In genomic region chr4:14387647-14388046, GRCh38 we compare ENCODE assay signal across 17 cellular contexts.
A peak's percentile ranks its signal among the peaks of the same experiment; 100 is the strongest.
DNase-seq lines count a peak whose midpoint lies in the region; ATAC-seq, FAIRE-seq and TF ChIP-seq lines count a peak whose summit lies in the region.
"Had no signal": no experiment of that assay in that cellular context is flagged by ENCODE, and none has a peak within 500 bp of the region (broad histone marks: within the 10 kb centered on the region; RNA-seq: fewer than 3 reads in every experiment).

No MANE protein-coding gene starts in this region.

- H4K8ac ChIP-seq in mesendoderm (ENCODE audit: low read depth, low read length): no peak overlapping the region

- no peak for ATAC-seq in left cardiac atrium
- ATAC-seq in pancreas: peak; percentile 50 to 88 (median 70)
- no peak for ATAC-seq in naive thymus-derived CD8-positive, alpha-beta T cell
- no peak for ATAC-seq in effector memory CD8-positive, alpha-beta T cell (replicated peaks)
- ATAC-seq: CD8-positive, alpha-beta T cell had no signal

- no peaks in the 10 kb centered on the region for H3K79me1 ChIP-seq in mesendoderm (ENCODE audit: low read length)

- no peak overlapping the region for H3K4me2 ChIP-seq in mesendoderm (ENCODE audit: low read length)
- H3K4me2 ChIP-seq: BLaER1 had no signal

- H3K4me3 ChIP-seq in cardiac muscle cell: no peak overlapping the region
- no peak overlapping the region for H3K4me3 ChIP-seq in colonic mucosa
- H3K4me3 ChIP-seq in pancreas: no peak overlapping the region
- no peak overlapping the region for H3K4me3 ChIP-seq in mesendoderm (ENCODE audit: low read length)
- H3K4me3 ChIP-seq: BLaER1, HAP-1 had no signal

- H3K9me3 ChIP-seq in cardiac muscle cell (ENCODE audit: low read depth): no peaks in the 10 kb centered on the region
- no peaks in the 10 kb centered on the region for H3K9me3 ChIP-seq in colonic mucosa
- no peaks in the 10 kb centered on the region for H3K9me3 ChIP-seq in pancreas
- H3K9me3 ChIP-seq: BLaER1, HAP-1 had no signal

- H3K36me3 Mint-ChIP-seq in naive thymus-derived CD8-positive, alpha-beta T cell: no peaks in the 10 kb centered on the region
- H3K36me3 Mint-ChIP-seq in effector memory CD8-positive, alpha-beta T cell (ENCODE audit: insufficient read depth): peaks cover 2% of the 10 kb centered on the region
- H3K36me3 Mint-ChIP-seq: CD8-positive, alpha-beta T cell had no signal

- 16 to 20% methylated on average over 2 of the region's 2 CpGs for WGBS in pancreas, 2 donors
- no CpG with 5 or more reads among the region's 2 CpGs for WGBS in mesendoderm (ENCODE audit: extremely low coverage, insufficient coverage, low lambda C conversion rate)

- no peak overlapping the region for H3K18ac ChIP-seq in mesendoderm (ENCODE audit: low read length)

- peaks cover 0 to 20% (median 9%) of the 10 kb centered on the region in 5 donors for H3K27me3 Mint-ChIP-seq in naive thymus-derived CD8-positive, alpha-beta T cell
- no peaks in the 10 kb centered on the region for H3K27me3 Mint-ChIP-seq in effector memory CD8-positive, alpha-beta T cell

- no peak overlapping the region for H2BK5ac ChIP-seq in mesendoderm (ENCODE audit: low read length)

- peaks cover 22% of the 10 kb centered on the region for H3K4me1 ChIP-seq in cardiac muscle cell (ENCODE audit: low read depth)
- no peaks in the 10 kb centered on the region for H3K4me1 ChIP-seq in colonic mucosa
- H3K4me1 ChIP-seq in pancreas: peaks cover 0 to 9% (median 6%) of the 10 kb centered on the region in 3 donors
- H3K4me1 ChIP-seq in mesendoderm (ENCODE audit: control insufficient read depth, low read depth, low read length): no peaks in the 10 kb centered on the region
- H3K4me1 ChIP-seq: BLaER1, HAP-1 had no signal

- TF ChIP-seq CTCF in cardiac muscle cell (IDR thresholded peaks at IDR 0.05; ENCODE audit: low read depth, low read length) (no peak), colonic mucosa (IDR thresholded peaks at IDR 0.05) (no peak), pancreas (IDR thresholded peaks at IDR 0.05) (no peak)

- H3K27me3 ChIP-seq in cardiac muscle cell: no peaks in the 10 kb centered on the region
- no peaks in the 10 kb centered on the region for H3K27me3 ChIP-seq in colonic mucosa
- no peaks in the 10 kb centered on the region for H3K27me3 ChIP-seq in pancreas
- no peaks in the 10 kb centered on the region for H3K27me3 ChIP-seq in mesendoderm (ENCODE audit: insufficient read depth, low read length, poor library complexity)
- H3K27me3 ChIP-seq: BLaER1 had no signal

- H3K79me2 ChIP-seq in mesendoderm (ENCODE audit: control insufficient read depth, insufficient read depth, low read length): no peaks in the 10 kb centered on the region

- H3K36me3 ChIP-seq in cardiac muscle cell (no peaks in the 10 kb centered on the region), colonic mucosa (no peaks in the 10 kb centered on the region), pancreas (no peaks in the 10 kb centered on the region), mesendoderm (ENCODE audit: control insufficient read depth, insufficient read depth, low read length) (no peaks in the 10 kb centered on the region)
- H3K36me3 ChIP-seq: BLaER1, HAP-1 had no signal

- no peak overlapping the region for H3K56ac ChIP-seq in mesendoderm (ENCODE audit: low read length)

- H3K27ac ChIP-seq in cardiac muscle cell (peak overlapping the region; percentile 52), colonic mucosa (no peak overlapping the region), pancreas (no peak overlapping the region), mesendoderm (ENCODE audit: low read depth, low read length) (no peak overlapping the region)
- H3K27ac ChIP-seq: BLaER1, HL-60 had no signal

- H3K23ac ChIP-seq in mesendoderm (ENCODE audit: low read length): no peak overlapping the region

- peaks cover 0 to 3% (median 0%) of the 10 kb centered on the region in 9 donors for H3K9me3 Mint-ChIP-seq in naive thymus-derived CD8-positive, alpha-beta T cell
- no peaks in the 10 kb centered on the region for H3K9me3 Mint-ChIP-seq in effector memory CD8-positive, alpha-beta T cell
- H3K9me3 Mint-ChIP-seq: CD8-positive, alpha-beta T cell had no signal

- no peak overlapping the region for H2BK15ac ChIP-seq in mesendoderm (replicated peaks; ENCODE audit: low read depth)

- H2AK5ac ChIP-seq in mesendoderm (ENCODE audit: low read length): no peak overlapping the region

- H3K4me3 Mint-ChIP-seq in naive thymus-derived CD8-positive, alpha-beta T cell: no peak overlapping the region
- no peak overlapping the region for H3K4me3 Mint-ChIP-seq in effector memory CD8-positive, alpha-beta T cell
- H3K4me3 Mint-ChIP-seq: CD8-positive, alpha-beta T cell had no signal

- POLR2A ChIA-PET in naive thymus-derived CD8-positive, alpha-beta T cell (lab: Charles Lee): no interaction called here

- DNase-seq in cardiac muscle cell (ENCODE audit: low read depth in 1 of 2, low spot score in 1 of 2) (peak in 1 of 2 donors; percentile 37), left cardiac atrium (no peak), colonic mucosa (peak; percentile 19), pancreas (no peak), mesendoderm (no peak)
- DNase-seq in naive thymus-derived CD8-positive, alpha-beta T cell: no peak
- DNase-seq in effector memory CD8-positive, alpha-beta T cell: no peak
- DNase-seq: 8988T; Calu3; CD8-positive, alpha-beta T cell had no signal

- H3K9ac ChIP-seq in colonic mucosa (ENCODE audit: low read depth in 2 of 2, low read length in 2 of 2) (no peak overlapping the region), mesendoderm (ENCODE audit: low read length) (no peak overlapping the region)
- H3K9ac ChIP-seq: BLaER1 had no signal

- H2BK120ac ChIP-seq in mesendoderm (ENCODE audit: low read depth, low read length): no peak overlapping the region

- no peak for FAIRE-seq in pancreas (lab: Jason Lieb, UNC)
- FAIRE-seq: G401.6, GM12891, GM19239, H1 had no signal

- no peak overlapping the region for H3K27ac Mint-ChIP-seq in naive thymus-derived CD8-positive, alpha-beta T cell
- no peak overlapping the region for H3K27ac Mint-ChIP-seq in effector memory CD8-positive, alpha-beta T cell
- H3K27ac Mint-ChIP-seq: CD8-positive, alpha-beta T cell had no signal

- peaks cover 0 to 1% (median 0%) of the 10 kb centered on the region in 4 donors for H3K4me1 Mint-ChIP-seq in naive thymus-derived CD8-positive, alpha-beta T cell
- no peaks in the 10 kb centered on the region for H3K4me1 Mint-ChIP-seq in effector memory CD8-positive, alpha-beta T cell (ENCODE audit: low read depth in 2 of 2)

- no peak overlapping the region for H4K5ac ChIP-seq in mesendoderm (ENCODE audit: low read length)

- no peak overlapping the region for H3K4ac ChIP-seq in mesendoderm (ENCODE audit: low read depth, low read length)

- intact Hi-C loops in left cardiac atrium (cut with DNase I) (no loop called here), colonic mucosa (cut with DNase I) (no loop called here), pancreas (cut with DNase I) (no loop called here)

Comparison
In these comparisons a context has a peak if more than half of its experiments do, and no peak if none do; other contexts are left out.
1. ATAC-seq: peak in pancreas (4 of 4); none in left cardiac atrium (0 of 2), naive thymus-derived CD8-positive, alpha-beta T cell (0 of 2) and effector memory CD8-positive, alpha-beta T cell (single experiment).